ENCODE assay signal across 7 cellular contexts in genomic region chr16:18401851-18402657, GRCh38.
DNase-seq lines count a peak whose midpoint lies in the region; ATAC-seq, FAIRE-seq and TF ChIP-seq lines count a peak whose summit lies in the region.
"Not testable (repeated sequence)": the region's sequence is repeated elsewhere in the genome, so short reads cannot be mapped to it uniquely, and the experiment has no call there.

No MANE protein-coding gene starts in this region.

- not testable (repeated sequence) for DNase-seq in T-helper 17 cell; K562 (ENCODE audit: extremely low read depth in 1 of 4, low spot score in 3 of 4); left lobe of liver (ENCODE audit: low spot score); psoas muscle

- not testable (repeated sequence) for H3K9me1 ChIP-seq in K562 (ENCODE audit: control insufficient read depth, insufficient read depth, low read length)

- H3K36me3 Mint-ChIP-seq in T-helper 17 cell (ENCODE audit: low read depth), result not testable (repeated sequence)

- H3K36me3 ChIP-seq in K562 (ENCODE audit: control insufficient read depth, insufficient read depth, low read length); psoas muscle (ENCODE audit: insufficient read depth in 1 of 2, low read depth in 1 of 2): not testable (repeated sequence)

- TF ChIP-seq EP300 in K562 (IDR thresholded peaks at IDR 0.05; ENCODE audit: low read length), result not testable (repeated sequence)

- not testable (repeated sequence) for TF ChIP-seq POLR2A in K562 (conservative IDR thresholded peaks at IDR 0.05)

- H4K20me1 ChIP-seq in K562 (replicated peaks; ENCODE audit: control insufficient read depth, insufficient read depth, low read length), result not testable (repeated sequence)

- in situ Hi-C loops in K562 (cut with MboI), result not testable (repeated sequence)

- not testable (repeated sequence) for H3K4me1 Mint-ChIP-seq in T-helper 17 cell

- not testable (repeated sequence) for H3K27ac Mint-ChIP-seq in T-helper 17 cell

- WGBS in K562 (ENCODE audit: insufficient coverage, low coverage, missing lambda C conversion rate), result no CpG with 5 or more reads among the region's 88 CpGs
- WGBS in psoas muscle, 3 donors, result no CpG with 5 or more reads among the region's 88 CpGs

- not testable (repeated sequence) for TF ChIP-seq RAD21 in K562 (CRISPR knock-in tag; conservative IDR thresholded peaks at IDR 0.05 in 1 of 2, IDR thresholded peaks at IDR 0.05 in 1 of 2)

- POLR2A ChIA-PET in K562 (lab: Yijun Ruan, JAX), result not testable (repeated sequence)

- not testable (repeated sequence) for H3K9ac ChIP-seq in K562 (ENCODE audit: insufficient read depth in 1 of 2, low read depth in 2 of 2, low read length in 2 of 2)

- H3K79me2 ChIP-seq in K562 (ENCODE audit: control insufficient read depth, insufficient read depth, low read length), result not testable (repeated sequence)

- not testable (repeated sequence) for H3K27me3 ChIP-seq in K562 (ENCODE audit: control insufficient read depth in 2 of 2, insufficient read depth in 2 of 2, low read length in 2 of 2); psoas muscle (ENCODE audit: insufficient read depth in 3 of 3, low read length in 2 of 3)

- not testable (repeated sequence) for H3K27ac ChIP-seq in K562 (ENCODE audit: extremely low read depth, low read depth, low read length); psoas muscle

- not testable (repeated sequence) for H3K27me3 Mint-ChIP-seq in T-helper 17 cell

- CTCF ChIA-PET in K562 (lab: Yijun Ruan, JAX; ENCODE audit: low intra/inter-chr PET ratio), result not testable (repeated sequence)

- not testable (repeated sequence) for BruUV-seq in K562 (replicated peaks; lab: Mats Ljungman, UMichigan)

- H3K4me2 ChIP-seq in K562 (ENCODE audit: insufficient read depth, low read length), result not testable (repeated sequence)

- H3K9me3 ChIP-seq in T-helper 17 cell (ENCODE audit: control insufficient read depth, low read length, poor library complexity, severe bottlenecking); K562 (replicated peaks; ENCODE audit: control insufficient read depth, insufficient read depth, low read depth, low read length); psoas muscle: not testable (repeated sequence)

- intact Hi-C loops in K562 (cut with micrococcal nuclease); psoas muscle (cut with DNase I): not testable (repeated sequence)

- ATAC-seq in GM19035 (IDR thresholded peaks at IDR 0.05; ENCODE audit: unreplicated experiment) (peak; percentile 88), HG02623 (IDR thresholded peaks at IDR 0.05; ENCODE audit: unreplicated experiment) (peak; percentile 73), HG03432 (IDR thresholded peaks at IDR 0.05; ENCODE audit: unreplicated experiment) (peak; percentile 62), T-helper 17 cell (peak; percentile 96), K562 (peak; percentile 87), left lobe of liver (peak; percentile 99), psoas muscle (peak; percentile 90 to 94 (median 92))

- H3K4me3 ChIP-seq in K562, psoas muscle: not testable (repeated sequence)

- not testable (repeated sequence) for TF ChIP-seq CTCF in K562 (IDR thresholded peaks at IDR 0.05 in 2 of 3, conservative IDR thresholded peaks at IDR 0.05 in 1 of 3; ENCODE audit: insufficient read depth in 2 of 3, low read depth in 1 of 3, low read length in 3 of 3); psoas muscle (IDR thresholded peaks at IDR 0.05)

- not testable (repeated sequence) for H3K4me1 ChIP-seq in K562 (replicated peaks in 1 of 2; ENCODE audit: control insufficient read depth in 2 of 2, insufficient read depth in 2 of 2, low read length in 2 of 2); psoas muscle

- not testable (repeated sequence) for H3K4me3 Mint-ChIP-seq in T-helper 17 cell

- not testable (repeated sequence) for H2AFZ ChIP-seq in K562 (ENCODE audit: low read depth, low read length)

- FAIRE-seq in K562 (lab: Jason Lieb, UNC), result not testable (repeated sequence)
